ENCODE assay signal across 15 cellular contexts in genomic region chr9:126788631-126789349, GRCh38. TPM values are rescaled to one million over a fixed set of nuclear protein-coding genes. Genes with fewer than 3 reads are reported as not detected.
A peak's percentile ranks its signal among the peaks of the same experiment; 100 is the strongest.
DNase-seq lines count a peak whose midpoint lies in the region; ATAC-seq and TF ChIP-seq lines count a peak whose summit lies in the region.
"Had no signal": no experiment of that assay in that cellular context is flagged by ENCODE, and none has a peak within 500 bp of the region (broad histone marks: within the 10 kb centered on the region; RNA-seq: fewer than 3 reads in every experiment).

No MANE protein-coding gene starts in this region.

- POLR2A ChIA-PET in GM10248 (lab: Yijun Ruan, JAX), result no interaction called here

- H3K36me3 Mint-ChIP-seq in glutamatergic neuron (ENCODE audit: unreplicated experiment), result no peaks in the 10 kb centered on the region
- H3K36me3 Mint-ChIP-seq: activated naive CD4-positive, alpha-beta T cell treated with anti-CD3 and anti-CD28 coated beads, Interleukin-2, amount 10 ng/mL, durations not matched to agents 7 days and 5 days; neural progenitor cell had no signal

- peaks cover 2% of the 10 kb centered on the region for H3K9me3 Mint-ChIP-seq in glutamatergic neuron (ENCODE audit: unreplicated experiment)
- H3K9me3 Mint-ChIP-seq: activated naive CD4-positive, alpha-beta T cell treated with anti-CD3 and anti-CD28 coated beads, Interleukin-2, amount 10 ng/mL, durations not matched to agents 7 days and 5 days; neural progenitor cell had no signal

- no peak overlapping the region for H3K4me3 ChIP-seq in left lung
- H3K4me3 ChIP-seq: neural progenitor cell, tibial artery had no signal

- DNase-seq in Caki2 (ENCODE audit: low read depth) (peak; percentile 62), HK-2 (ENCODE audit: unreplicated experiment) (peak; percentile 29), amniotic epithelial cell (ENCODE audit: low read depth) (peak; percentile 93), left lung (no peak), GM10248 (ENCODE audit: extremely low spot score) (no peak), germinal center (ENCODE audit: low spot score) (no peak), glutamatergic neuron (no peak), T-helper 9 cell (no peak)
- DNase-seq: activated naive CD4-positive, alpha-beta T cell treated with anti-CD3 and anti-CD28 coated beads, Interleukin-2, amount 10 ng/mL, durations not matched to agents 7 days and 5 days; COR-L47; effector CD4-positive, alpha-beta T cell; NCI-H1105; tibial artery; WERI-Rb-1 had no signal

- intact Hi-C loops in left lung (cut with DNase I), result loop anchor here in 1 of 2 donors (10.0 kb wide), 1 partner anchor 174 kb away; the partner anchor contains the start of gene LMX1B

- H3K9me3 ChIP-seq in left lung, result no peaks in the 10 kb centered on the region
- H3K9me3 ChIP-seq: tibial artery had no signal

- peaks cover 0 to 58% of the 10 kb centered on the region in 2 donors for H3K27me3 ChIP-seq in left lung

- no peak for TF ChIP-seq CTCF in left lung (IDR thresholded peaks at IDR 0.05)
- TF ChIP-seq CTCF in GM10248 (IDR thresholded peaks at IDR 0.05; ENCODE audit: control extremely low read depth, extremely low read depth, low read depth, missing control alignments), result no peak
- no peak for TF ChIP-seq CTCF in glutamatergic neuron (IDR thresholded peaks at IDR 0.05; ENCODE audit: partially characterized antibody, unreplicated experiment)

- CTCF ChIA-PET in GM10248 (lab: Yijun Ruan, JAX), result interaction anchor here (1.3 to 7.0 kb wide), 5 partner anchors 7 to 99 kb away, joined by 4 to 63 read pairs (median 9); no protein-coding TSS in a partner anchor

- H3K36me3 ChIP-seq in left lung, result no peaks in the 10 kb centered on the region
- H3K36me3 ChIP-seq: neural progenitor cell, tibial artery, WERI-Rb-1 had no signal

- H3K27ac Mint-ChIP-seq in glutamatergic neuron (ENCODE audit: unreplicated experiment), result no peak overlapping the region
- H3K27ac Mint-ChIP-seq: activated naive CD4-positive, alpha-beta T cell treated with anti-CD3 and anti-CD28 coated beads, Interleukin-2, amount 10 ng/mL, durations not matched to agents 7 days and 5 days; neural progenitor cell had no signal

- ATAC-seq in left lung, result peak; percentile 25

- H3K27me3 Mint-ChIP-seq in glutamatergic neuron (ENCODE audit: unreplicated experiment), result peaks cover 9% of the 10 kb centered on the region

- H3K4me1 Mint-ChIP-seq in glutamatergic neuron (ENCODE audit: low read depth, unreplicated experiment), result no peaks in the 10 kb centered on the region
- H3K4me1 Mint-ChIP-seq: activated naive CD4-positive, alpha-beta T cell treated with anti-CD3 and anti-CD28 coated beads, Interleukin-2, amount 10 ng/mL, durations not matched to agents 7 days and 5 days had no signal

- H3K27ac ChIP-seq in left lung, result no peak overlapping the region
- H3K27ac ChIP-seq: neural progenitor cell, tibial artery, WERI-Rb-1 had no signal

- H3K4me1 ChIP-seq in left lung, result no peaks in the 10 kb centered on the region
- H3K4me1 ChIP-seq: neural progenitor cell had no signal

- in situ Hi-C loops in Caki2 (cut with HindIII; ENCODE audit: low pct_unique_long_range_greater_than_20kb, low sequenced_read_pairs), result no loop called here

- no peak overlapping the region for H3K4me3 Mint-ChIP-seq in glutamatergic neuron (ENCODE audit: unreplicated experiment)
- H3K4me3 Mint-ChIP-seq: activated naive CD4-positive, alpha-beta T cell treated with anti-CD3 and anti-CD28 coated beads, Interleukin-2, amount 10 ng/mL, durations not matched to agents 7 days and 5 days; neural progenitor cell had no signal

RNA-seq across cellular contexts. Expression of gene ZBTB43, which starts 16.1 kb away (rescaled TPM):
- total RNA-seq in Caki2 (2014; rRNA removed; shearing (Covaris generic); ENCODE audit: low replicate concordance), result 0.49 and 0.98 TPM in 2 replicates
- 10 to 100 TPM; 20.8 to 28.3 TPM for total RNA-seq in left lung
- 16.8 TPM for total RNA-seq in glutamatergic neuron (ENCODE audit: unreplicated experiment)

Comparison
In these comparisons a context has a peak if more than half of its experiments do, and no peak if none do; other contexts are left out.
1. DNase-seq: peak in Caki2 (single experiment), HK-2 (single experiment) and amniotic epithelial cell (single experiment); none in left lung (0 of 2), GM10248 (single experiment), germinal center (single experiment), glutamatergic neuron (single experiment) and T-helper 9 cell (single experiment).